Comparison of ENCODE assay signal across 20 cellular contexts in the genomic region with DNA sequence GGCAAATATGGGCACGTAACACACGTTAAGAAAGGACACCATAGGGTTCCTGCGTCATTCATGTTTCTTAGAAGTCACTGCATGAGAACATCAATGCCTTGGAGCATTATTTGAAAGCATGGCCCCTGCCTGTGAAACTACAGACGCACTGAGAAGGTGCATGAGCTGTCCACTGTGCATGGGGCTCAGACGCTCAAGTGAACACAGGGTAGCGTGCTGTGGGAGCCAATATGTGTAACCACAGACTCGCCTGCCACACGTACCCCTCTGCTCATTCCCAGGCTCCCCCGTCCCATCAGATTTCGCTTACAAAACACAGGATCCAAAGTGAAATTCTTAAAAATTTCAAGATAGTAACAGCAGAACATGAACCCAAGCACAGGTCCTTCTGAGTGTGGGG. TPM values are rescaled to one million over a fixed set of nuclear protein-coding genes. Genes with fewer than 3 reads are reported as not detected.
DNase-seq lines count a peak whose midpoint lies in the region; ATAC-seq and TF ChIP-seq lines count a peak whose summit lies in the region.
"Had no signal": no experiment of that assay in that cellular context is flagged by ENCODE, and none has a peak within 500 bp of the region (broad histone marks: within the 10 kb centered on the region; RNA-seq: fewer than 3 reads in every experiment).

No MANE protein-coding gene starts in this region.

- intact Hi-C loops in Right ventricle myocardium superior (cut with DNase I) (no loop called here), esophagus muscularis mucosa (cut with DNase I) (no loop called here), sigmoid colon (cut with DNase I) (no loop called here)

- H3K4me3 ChIP-seq in right atrium auricular region, result no peak overlapping the region
- H3K4me3 ChIP-seq in esophagus muscularis mucosa, result no peak overlapping the region
- no peak overlapping the region for H3K4me3 ChIP-seq in sigmoid colon
- H3K4me3 ChIP-seq: BLaER1, GM23338 had no signal

- H3K4me1 ChIP-seq in right atrium auricular region, result peaks cover 0 to 9% of the 10 kb centered on the region in 2 donors
- peaks cover 7 to 12% (median 11%) of the 10 kb centered on the region in 4 donors for H3K4me1 ChIP-seq in esophagus muscularis mucosa
- peaks cover 0 to 10% (median 9%) of the 10 kb centered on the region in 4 donors for H3K4me1 ChIP-seq in sigmoid colon

- H3K9me3 ChIP-seq in right atrium auricular region (no peaks in the 10 kb centered on the region), esophagus muscularis mucosa (no peaks in the 10 kb centered on the region), sigmoid colon (no peaks in the 10 kb centered on the region)
- H3K9me3 ChIP-seq: BLaER1 had no signal

- no peaks in the 10 kb centered on the region for H3K27me3 ChIP-seq in right atrium auricular region
- peaks cover 0 to 77% (median 5%) of the 10 kb centered on the region in 4 donors for H3K27me3 ChIP-seq in esophagus muscularis mucosa
- H3K27me3 ChIP-seq in sigmoid colon, result peaks cover 1 to 51% (median 24%) of the 10 kb centered on the region in 3 donors

- POLR2A ChIA-PET in HEK293T (lab: Yijun Ruan, JAX), result no interaction called here

- DNase-seq in right atrium auricular region (ENCODE audit: low spot score) (peak; percentile 34), Right ventricle myocardium superior (no peak), esophagus muscularis mucosa (ENCODE audit: extremely low spot score) (peak; percentile 85), sigmoid colon (peak; percentile 25), HEK293T (ENCODE audit: extremely low spot score) (no peak), HT-29 (ENCODE audit: low spot score) (no peak), activated gamma-delta T cell treated with Interleukin-2 at 50 U/mL for 16 hours (no peak)
- DNase-seq: Calu3; CD4-positive, alpha-beta memory T cell; GF-D8; MV-4-11; NCI-H1694 treated with DMSO at 0.1 percent for 48 hours; NCI-H510A treated with DMSO at 0.1 percent for 48 hours; NCI-H82; RPMI8226; SIG-M5 had no signal

- no peaks in the 10 kb centered on the region for H3K36me3 ChIP-seq in right atrium auricular region
- no peaks in the 10 kb centered on the region for H3K36me3 ChIP-seq in esophagus muscularis mucosa
- H3K36me3 ChIP-seq in sigmoid colon, result no peaks in the 10 kb centered on the region
- H3K36me3 ChIP-seq: BLaER1 had no signal

- CTCF ChIA-PET in HEK293T (lab: Yijun Ruan, JAX), result no interaction called here

- H3K27ac ChIP-seq in right atrium auricular region, result no peak overlapping the region
- H3K27ac ChIP-seq in esophagus muscularis mucosa (replicated peaks in 1 of 4), result no peak overlapping the region
- no peak overlapping the region for H3K27ac ChIP-seq in sigmoid colon
- H3K27ac ChIP-seq: BLaER1, KMS-11 had no signal

- 85% methylated on average over 10 of the region's 10 CpGs for WGBS in esophagus muscularis mucosa
- WGBS in sigmoid colon, 2 donors, result 82 to 84% methylated on average over 10 of the region's 10 CpGs

- TF ChIP-seq EP300 in esophagus muscularis mucosa (IDR thresholded peaks at IDR 0.05), result no peak
- TF ChIP-seq EP300 in sigmoid colon (IDR thresholded peaks at IDR 0.05), result no peak

- no peak for ATAC-seq in Right ventricle myocardium superior (ENCODE audit: poor library complexity)

- TF ChIP-seq POLR2A in esophagus muscularis mucosa (IDR thresholded peaks at IDR 0.05; ENCODE audit: low read depth), result no peak
- no peak for TF ChIP-seq POLR2A in sigmoid colon (IDR thresholded peaks at IDR 0.05)

- no peak for TF ChIP-seq CTCF in right atrium auricular region (IDR thresholded peaks at IDR 0.05)
- TF ChIP-seq CTCF in esophagus muscularis mucosa (IDR thresholded peaks at IDR 0.05), result no peak
- no peak for TF ChIP-seq CTCF in sigmoid colon (IDR thresholded peaks at IDR 0.05)

TF ChIP-seq in HEK293T, 16 proteins besides CTCF, POLR2A, EP300 and RAD21:
- no peak for TF ChIP-seq LEF1 (IDR thresholded peaks at IDR 0.05; ENCODE audit: borderline replicate concordance)
- TF ChIP-seq ARNT (IDR thresholded peaks at IDR 0.05), result no peak

RNA-seq across cellular contexts. Expression of gene PPP2R2C, which starts 6.4 kb away (rescaled TPM):
- total RNA-seq in right atrium auricular region, result 1 to 10 TPM; 4.6 to 5.7 TPM
- total RNA-seq in Right ventricle myocardium superior, result 8.1 TPM
- total RNA-seq in esophagus muscularis mucosa, result 1 to 10 TPM in 3 of 4 donors, under 1 TPM in 1; 0.50 to 2.7 (median 1.4) TPM
- 1 to 10 TPM in 3 of 4 donors, under 1 TPM in 1; 0.49 to 2.8 (median 1.3) TPM for total RNA-seq in sigmoid colon
- 1 to 10 TPM in 1 of 3 donors, not detected in 2; 1.1 TPM for polyA plus RNA-seq in sigmoid colon
- total RNA-seq in HT-29 (2014; rRNA removed; shearing (Covaris generic)), result 0.03 and 0.18 TPM in 2 replicates
- total RNA-seq: A673; CD4-positive, alpha-beta memory T cell had no signal
- polyA plus RNA-seq: CD4-positive, alpha-beta memory T cell had no signal

Comparison
In these comparisons a context has a peak if more than half of its experiments do, and no peak if none do; other contexts are left out.
1. DNase-seq: peak in right atrium auricular region (single experiment), esophagus muscularis mucosa (single experiment) and sigmoid colon (single experiment); none in Right ventricle myocardium superior (single experiment), HEK293T (single experiment), HT-29 (single experiment) and activated gamma-delta T cell treated with Interleukin-2 at 50 U/mL for 16 hours (single experiment).